17 cellular contexts compared by ENCODE assay signal in genomic region chr5:156595132-156595787, GRCh38.
DNase-seq lines count a peak whose midpoint lies in the region; ATAC-seq lines count a peak whose summit lies in the region.
"Had no signal": no experiment of that assay in that cellular context is flagged by ENCODE, and none has a peak within 500 bp of the region (broad histone marks: within the 10 kb centered on the region; RNA-seq: fewer than 3 reads in every experiment).

No MANE protein-coding gene starts in this region.

- no peak overlapping the region for H3K56ac ChIP-seq in mesendoderm (ENCODE audit: low read length)

- H3K79me1 ChIP-seq in mesendoderm (ENCODE audit: low read length) = no peaks in the 10 kb centered on the region

- peak overlapping the region; percentile 35 for H3K27ac ChIP-seq in SJCRH30
- H3K27ac ChIP-seq in mesendoderm (ENCODE audit: low read depth, low read length) = no peak overlapping the region
- H3K27ac ChIP-seq: prostate gland had no signal

- no peak overlapping the region for H3K9ac ChIP-seq in mesendoderm (ENCODE audit: low read length)

- no peak overlapping the region for H2BK120ac ChIP-seq in mesendoderm (ENCODE audit: low read depth, low read length)

- H4K5ac ChIP-seq in mesendoderm (ENCODE audit: low read length) = no peak overlapping the region

- no peaks in the 10 kb centered on the region for H3K79me2 ChIP-seq in mesendoderm (ENCODE audit: control insufficient read depth, insufficient read depth, low read length)

- ATAC-seq in Right ventricle myocardium superior (ENCODE audit: poor library complexity) (peak; percentile 95), esophagus mucosa (no peak)
- peak; percentile 11 for ATAC-seq in stimulated activated effector memory CD8-positive, alpha-beta T cell treated with anti-CD3 and anti-CD28 coated beads, Interleukin-12 subunit alpha, Interleukin-12 subunit beta, amount 100 ng/mL, for 72 hours
- ATAC-seq: GM12878; naive thymus-derived CD4-positive, alpha-beta T cell had no signal

- H3K4me3 Mint-ChIP-seq in stimulated activated effector memory CD8-positive, alpha-beta T cell treated with anti-CD3 and anti-CD28 coated beads, Interleukin-12 subunit alpha, Interleukin-12 subunit beta, amount 100 ng/mL, for 72 hours = no peak overlapping the region
- H3K4me3 Mint-ChIP-seq: naive thymus-derived CD4-positive, alpha-beta T cell had no signal

- H2BK15ac ChIP-seq in mesendoderm (replicated peaks; ENCODE audit: low read depth) = no peak overlapping the region

- H4K8ac ChIP-seq in mesendoderm (ENCODE audit: low read depth, low read length) = no peak overlapping the region

- WGBS in mesendoderm (ENCODE audit: extremely low coverage, insufficient coverage, low lambda C conversion rate) = no CpG with 5 or more reads among the region's 4 CpGs

- no peaks in the 10 kb centered on the region for H3K36me3 ChIP-seq in SJCRH30
- H3K36me3 ChIP-seq in mesendoderm (ENCODE audit: control insufficient read depth, insufficient read depth, low read length) = peaks cover 2% of the 10 kb centered on the region
- H3K36me3 ChIP-seq: prostate gland had no signal

- H3K27me3 ChIP-seq in SJCRH30 (no peaks in the 10 kb centered on the region), mesendoderm (ENCODE audit: insufficient read depth, low read length, poor library complexity) (no peaks in the 10 kb centered on the region)

- no peak overlapping the region for H3K23ac ChIP-seq in mesendoderm (ENCODE audit: low read length)

- H3K4me3 ChIP-seq in SJCRH30 (no peak overlapping the region), mesendoderm (ENCODE audit: low read length) (no peak overlapping the region)
- H3K4me3 ChIP-seq: GM12878, prostate gland had no signal

- H3K4me1 ChIP-seq in SJCRH30 (peaks cover 13% of the 10 kb centered on the region), mesendoderm (ENCODE audit: control insufficient read depth, low read depth, low read length) (no peaks in the 10 kb centered on the region)
- H3K4me1 ChIP-seq: prostate gland had no signal

- no peak overlapping the region for H2AK5ac ChIP-seq in mesendoderm (ENCODE audit: low read length)

- H3K27ac Mint-ChIP-seq in stimulated activated effector memory CD8-positive, alpha-beta T cell treated with anti-CD3 and anti-CD28 coated beads, Interleukin-12 subunit alpha, Interleukin-12 subunit beta, amount 100 ng/mL, for 72 hours = no peak overlapping the region
- H3K27ac Mint-ChIP-seq: naive thymus-derived CD4-positive, alpha-beta T cell had no signal

- H3K9me3 Mint-ChIP-seq in stimulated activated effector memory CD8-positive, alpha-beta T cell treated with anti-CD3 and anti-CD28 coated beads, Interleukin-12 subunit alpha, Interleukin-12 subunit beta, amount 100 ng/mL, for 72 hours = no peaks in the 10 kb centered on the region
- H3K9me3 Mint-ChIP-seq: naive thymus-derived CD4-positive, alpha-beta T cell had no signal

- H3K18ac ChIP-seq in mesendoderm (ENCODE audit: low read length) = no peak overlapping the region

- no peak overlapping the region for H2BK5ac ChIP-seq in mesendoderm (ENCODE audit: low read length)

- H3K9me3 ChIP-seq in SJCRH30 (replicated peaks) = no peaks in the 10 kb centered on the region
- H3K9me3 ChIP-seq: prostate gland had no signal

- no peaks in the 10 kb centered on the region for H3K36me3 Mint-ChIP-seq in stimulated activated effector memory CD8-positive, alpha-beta T cell treated with anti-CD3 and anti-CD28 coated beads, Interleukin-12 subunit alpha, Interleukin-12 subunit beta, amount 100 ng/mL, for 72 hours
- H3K36me3 Mint-ChIP-seq: naive thymus-derived CD4-positive, alpha-beta T cell had no signal

- H3K4ac ChIP-seq in mesendoderm (ENCODE audit: low read depth, low read length) = no peak overlapping the region

- H3K4me1 Mint-ChIP-seq in stimulated activated effector memory CD8-positive, alpha-beta T cell treated with anti-CD3 and anti-CD28 coated beads, Interleukin-12 subunit alpha, Interleukin-12 subunit beta, amount 100 ng/mL, for 72 hours = no peaks in the 10 kb centered on the region
- H3K4me1 Mint-ChIP-seq: naive thymus-derived CD4-positive, alpha-beta T cell had no signal

- H3K4me2 ChIP-seq in mesendoderm (ENCODE audit: low read length) = no peak overlapping the region

- in situ Hi-C loops in G401 (cut with HindIII; ENCODE audit: low sequenced_read_pairs) = no loop called here

- DNase-seq in SJCRH30 (peak; percentile 9 to 48), Right ventricle myocardium superior (peak; percentile 75), mesendoderm (peak; percentile 7), NCI-H1092 treated with DMSO at 0.1 percent for 48 hours (lab: John Stamatoyannopoulos, UW) (no peak), OCI-M2 (lab: John Stamatoyannopoulos, UW; ENCODE audit: unreplicated experiment) (no peak), G401 (ENCODE audit: low spot score) (no peak)
- DNase-seq in stimulated activated effector memory CD8-positive, alpha-beta T cell treated with anti-CD3 and anti-CD28 coated beads, Interleukin-12 subunit alpha, Interleukin-12 subunit beta, amount 100 ng/mL, for 72 hours (ENCODE audit: low spot score in 2 of 2) = no peak
- DNase-seq: amniotic stem cell; naive thymus-derived CD4-positive, alpha-beta T cell; NCI-H146; NCI-H446 treated with DMSO at 0.1 percent for 48 hours; SHP77; stimulated activated CD4-positive, alpha-beta T cell treated with anti-CD3 and anti-CD28 coated beads, Interleukin-15, amount 100 ng/mL, for 24 hours; T-helper 2 cell had no signal

- intact Hi-C loops in Right ventricle myocardium superior (cut with DNase I) = loop anchor here (10.0 kb wide), 1 partner anchor 160 kb away; no protein-coding TSS in a partner anchor

Comparison
In these comparisons a context has a peak if more than half of its experiments do, and no peak if none do; other contexts are left out.
1. DNase-seq: peak in SJCRH30 (2 of 2), Right ventricle myocardium superior (single experiment) and mesendoderm (single experiment); none in stimulated activated effector memory CD8-positive, alpha-beta T cell treated with anti-CD3 and anti-CD28 coated beads, Interleukin-12 subunit alpha, Interleukin-12 subunit beta, amount 100 ng/mL, for 72 hours (0 of 2), NCI-H1092 treated with DMSO at 0.1 percent for 48 hours (single experiment), OCI-M2 (single experiment) and G401 (single experiment).